17 cellular contexts compared by ENCODE assay signal in genomic region chr10:106652279-106652678, GRCh38.
DNase-seq lines count a peak whose midpoint lies in the region; ATAC-seq, FAIRE-seq and TF ChIP-seq lines count a peak whose summit lies in the region.
"Had no signal": no experiment of that assay in that cellular context is flagged by ENCODE, and none has a peak within 500 bp of the region (broad histone marks: within the 10 kb centered on the region; RNA-seq: fewer than 3 reads in every experiment).

No MANE protein-coding gene starts in this region.

- no peaks in the 10 kb centered on the region for H3K4me1 ChIP-seq in breast epithelium
- no peaks in the 10 kb centered on the region for H3K4me1 ChIP-seq in PC-9 (replicated peaks; ENCODE audit: insufficient read depth)
- H3K4me1 ChIP-seq: right atrium auricular region had no signal

- H3F3A ChIP-seq in PC-9 (ENCODE audit: insufficient read depth, low read depth): no peaks in the 10 kb centered on the region

- peak; percentile 83 for DNase-seq in MCF 10A (ENCODE audit: unreplicated experiment)
- no peak for DNase-seq in breast epithelium (ENCODE audit: low spot score in 2 of 2)
- peak; percentile 44 for DNase-seq in NOMO-1 treated with dmso at 0.1 percent for 144 hours (lab: John Stamatoyannopoulos, UW; ENCODE audit: unreplicated experiment)
- DNase-seq in urothelium cell line (ENCODE audit: low spot score): peak; percentile 48
- DNase-seq in PC-9: no peak
- DNase-seq in T-cell: no peak
- DNase-seq in GM13977 (ENCODE audit: low spot score): no peak
- DNase-seq: activated CD4-positive, alpha-beta T cell treated with anti-CD3 and anti-CD28 coated beads for 48 hours; activated T-cell treated with anti-CD3 and anti-CD28 coated beads, Interleukin-2, amount 50 U/mL, for 4 hours; CD8-positive, alpha-beta memory T cell; left ventricle myocardium inferior; SIG-M5 had no signal

- H3K27ac ChIP-seq in breast epithelium (no peak overlapping the region), PC-9 (no peak overlapping the region)
- H3K27ac ChIP-seq: left ventricle myocardium inferior, right atrium auricular region had no signal

- H3K36me3 Mint-ChIP-seq in MCF 10A (ENCODE audit: insufficient read depth, unreplicated experiment): no peaks in the 10 kb centered on the region
- no peaks in the 10 kb centered on the region for H3K36me3 Mint-ChIP-seq in T-cell
- H3K36me3 Mint-ChIP-seq: CD8-positive, alpha-beta memory T cell had no signal

- H3K4me3 ChIP-seq in breast epithelium (no peak overlapping the region), PC-9 (no peak overlapping the region)
- H3K4me3 ChIP-seq: left ventricle myocardium inferior, right atrium auricular region had no signal

- no peaks in the 10 kb centered on the region for H3K9me2 ChIP-seq in PC-9 (ENCODE audit: insufficient read depth)

- H3K27ac Mint-ChIP-seq in MCF 10A (ENCODE audit: low read depth, unreplicated experiment): no peak overlapping the region
- no peak overlapping the region for H3K27ac Mint-ChIP-seq in T-cell
- H3K27ac Mint-ChIP-seq: CD8-positive, alpha-beta memory T cell had no signal

- in situ Hi-C loops in GM13977 (cut with MboI; ENCODE audit: low pct_unique_long_range_greater_than_20kb, low sequenced_read_pairs, unreplicated experiment): no loop called here

- TF ChIP-seq POLR2A in breast epithelium (IDR thresholded peaks at IDR 0.05): no peak

- H3K79me2 ChIP-seq in PC-9 (ENCODE audit: low read depth): no peaks in the 10 kb centered on the region

- H3K27me3 ChIP-seq in breast epithelium (no peaks in the 10 kb centered on the region), PC-9 (ENCODE audit: insufficient read depth, low read depth) (no peaks in the 10 kb centered on the region)
- H3K27me3 ChIP-seq: right atrium auricular region had no signal

- H3K4me2 ChIP-seq in PC-9: no peak overlapping the region

- POLR2A ChIA-PET in MCF 10A (lab: Yijun Ruan, JAX) (interaction anchor here (0.7 to 1.5 kb wide), 2 partner anchors 15 to 1246 kb away, joined by 3 to 5 read pairs; no protein-coding TSS in a partner anchor), PC-9 (lab: Charles Lee; ENCODE audit: unreplicated experiment) (no interaction called here), T-cell (lab: Charles Lee) (no interaction called here)

- ATAC-seq in HG03045 (IDR thresholded peaks at IDR 0.05; ENCODE audit: unreplicated experiment) (peak; percentile 78), T-cell (replicated peaks in 1 of 4) (no peak)
- ATAC-seq: activated T-cell treated with anti-CD3 and anti-CD28 coated beads, Interleukin-2, amount 50 U/mL, for 4 hours had no signal

- BruUV-seq in MCF 10A (replicated peaks; lab: Mats Ljungman, UMichigan) (no TSS peak), PC-9 (replicated peaks; lab: Mats Ljungman, UMichigan) (no TSS peak)

- no peak for FAIRE-seq in urothelium cell line (lab: Jason Lieb, UNC)
- FAIRE-seq: H54, HTR-8/SVneo had no signal

- H3K4me1 Mint-ChIP-seq in MCF 10A (ENCODE audit: insufficient read depth, unreplicated experiment): peaks cover 10% of the 10 kb centered on the region
- no peaks in the 10 kb centered on the region for H3K4me1 Mint-ChIP-seq in T-cell
- H3K4me1 Mint-ChIP-seq: CD8-positive, alpha-beta memory T cell; central memory CD8-positive, alpha-beta T cell had no signal

- CTCF ChIA-PET in MCF 10A (lab: Yijun Ruan, JAX) (interaction anchor here (0.7 kb wide), 1 partner anchor 9 kb away, joined by 3 read pairs; no protein-coding TSS in a partner anchor), PC-9 (lab: Charles Lee) (no interaction called here), T-cell (lab: Charles Lee) (no interaction called here)

- H3K9me3 ChIP-seq in breast epithelium (no peaks in the 10 kb centered on the region), PC-9 (ENCODE audit: insufficient read depth, low read depth) (no peaks in the 10 kb centered on the region)
- H3K9me3 ChIP-seq: left ventricle myocardium inferior, right atrium auricular region had no signal

- TF ChIP-seq CTCF in MCF 10A (IDR thresholded peaks at IDR 0.05; ENCODE audit: unreplicated experiment) (no peak), breast epithelium (IDR thresholded peaks at IDR 0.05) (no peak), PC-9 (conservative IDR thresholded peaks at IDR 0.05) (no peak), GM13977 (IDR thresholded peaks at IDR 0.05; ENCODE audit: extremely low read depth, insufficient read depth, missing control alignments) (no peak)

- no peaks in the 10 kb centered on the region for H3K27me3 Mint-ChIP-seq in MCF 10A (ENCODE audit: insufficient read depth, unreplicated experiment)
- H3K27me3 Mint-ChIP-seq in T-cell: no peaks in the 10 kb centered on the region
- H3K27me3 Mint-ChIP-seq: CD8-positive, alpha-beta memory T cell; central memory CD8-positive, alpha-beta T cell had no signal

- H4K20me1 ChIP-seq in PC-9 (ENCODE audit: insufficient read depth): no peaks in the 10 kb centered on the region

- no peak overlapping the region for H2AFZ ChIP-seq in PC-9

- H3K4me3 Mint-ChIP-seq in MCF 10A (ENCODE audit: unreplicated experiment) (no peak overlapping the region), T-cell (no peak overlapping the region)
- H3K4me3 Mint-ChIP-seq: activated T-cell treated with anti-CD3 and anti-CD28 coated beads, Interleukin-2, amount 50 U/mL, for 4 hours; CD8-positive, alpha-beta memory T cell; central memory CD8-positive, alpha-beta T cell had no signal

- H3K36me3 ChIP-seq in breast epithelium (no peaks in the 10 kb centered on the region), PC-9 (ENCODE audit: low read depth) (no peaks in the 10 kb centered on the region)
- H3K36me3 ChIP-seq: left ventricle myocardium inferior, right atrium auricular region had no signal

- H3K9me3 Mint-ChIP-seq in MCF 10A (ENCODE audit: unreplicated experiment) (no peaks in the 10 kb centered on the region), T-cell (peaks cover 0 to 7% (median 4%) of the 10 kb centered on the region in 3 donors)

- intact Hi-C loops in MCF 10A (cut with micrococcal nuclease) (no loop called here), breast epithelium (cut with DNase I; ENCODE audit: low total_unique reads) (no loop called here), PC-9 (cut with micrococcal nuclease; ENCODE audit: unreplicated experiment) (no loop called here)

Comparison
In these comparisons a context has a peak if more than half of its experiments do, and no peak if none do; other contexts are left out.
1. DNase-seq: peak in MCF 10A (single experiment), NOMO-1 treated with dmso at 0.1 percent for 144 hours (single experiment) and urothelium cell line (single experiment); none in breast epithelium (0 of 2), PC-9 (0 of 2), T-cell (0 of 34) and GM13977 (single experiment).